ENCODE assay signal across 16 cellular contexts in genomic region chr5:95754545-95754944, GRCh38. TPM values are rescaled to one million over a fixed set of nuclear protein-coding genes. Genes with fewer than 3 reads are reported as not detected.
DNase-seq lines count a peak whose midpoint lies in the region; ATAC-seq, FAIRE-seq and TF ChIP-seq lines count a peak whose summit lies in the region.
"Had no signal": no experiment of that assay in that cellular context is flagged by ENCODE, and none has a peak within 500 bp of the region (broad histone marks: within the 10 kb centered on the region; RNA-seq: fewer than 3 reads in every experiment).

No MANE protein-coding gene starts in this region.

- H3K27ac Mint-ChIP-seq in natural killer cell: peak overlapping the region; percentile 65 to 74
- peak overlapping the region in 1 of 2 donors; percentile 77 for H3K27ac Mint-ChIP-seq in natural killer cell treated with Interleukin-12 subunit alpha and Interleukin-12 subunit beta and Interleukin-15 and Interleukin-18, amount 100 ng/mL, for 72 hours
- H3K27ac Mint-ChIP-seq in nephron progenitor cell: peak overlapping the region; percentile 41
- H3K27ac Mint-ChIP-seq: B cell had no signal

- in situ Hi-C loops in K562 (cut with MboI): no loop called here

- H2AFZ ChIP-seq in K562 (ENCODE audit: low read depth, low read length): no peak overlapping the region
- H2AFZ ChIP-seq: GM23248 had no signal

- H3K4me2 ChIP-seq in K562 (ENCODE audit: insufficient read depth, low read length): no peak overlapping the region

- CTCF ChIA-PET in K562 (lab: Yijun Ruan, JAX; ENCODE audit: low intra/inter-chr PET ratio): interaction anchor here (1.2 kb wide), 1 partner anchor 110 kb away, joined by 4 read pairs; no protein-coding TSS in a partner anchor

- no peak overlapping the region for H3K9ac ChIP-seq in K562 (ENCODE audit: insufficient read depth in 1 of 2, low read depth in 2 of 2, low read length in 2 of 2)
- H3K9ac ChIP-seq: GM23248 had no signal

- H3K4me3 ChIP-seq in K562 (no peak overlapping the region), small intestine (ENCODE audit: low read depth in 1 of 2, low read length in 2 of 2) (no peak overlapping the region)
- H3K4me3 ChIP-seq: GM12878, GM23248 had no signal

- TF ChIP-seq RAD21 in K562 (CRISPR knock-in tag; conservative IDR thresholded peaks at IDR 0.05 in 1 of 2, IDR thresholded peaks at IDR 0.05 in 1 of 2): no peak

- no peaks in the 10 kb centered on the region for H4K20me1 ChIP-seq in K562 (replicated peaks; ENCODE audit: control insufficient read depth, insufficient read depth, low read length)

- no TSS peak for BruUV-seq in K562 (replicated peaks; lab: Mats Ljungman, UMichigan)

- H3K9me3 ChIP-seq in K562 (replicated peaks; ENCODE audit: control insufficient read depth, insufficient read depth, low read depth, low read length) (no peaks in the 10 kb centered on the region), small intestine (ENCODE audit: control insufficient read depth, low read depth) (no peaks in the 10 kb centered on the region)

- H3K9me1 ChIP-seq in K562 (ENCODE audit: control insufficient read depth, insufficient read depth, low read length): no peaks in the 10 kb centered on the region

- no peak for TF ChIP-seq CTCF in natural killer cell (IDR thresholded peaks at IDR 0.05)
- TF ChIP-seq CTCF in K562 (IDR thresholded peaks at IDR 0.05 in 2 of 3, conservative IDR thresholded peaks at IDR 0.05 in 1 of 3; ENCODE audit: insufficient read depth in 2 of 3, low read depth in 1 of 3, low read length in 3 of 3): no peak
- no peak for TF ChIP-seq CTCF in nephron progenitor cell (IDR thresholded peaks at IDR 0.05)

- peaks cover 30% of the 10 kb centered on the region for H3K79me2 ChIP-seq in K562 (ENCODE audit: control insufficient read depth, insufficient read depth, low read length)

- H3K27me3 Mint-ChIP-seq in natural killer cell (ENCODE audit: low read depth in 2 of 2) (no peaks in the 10 kb centered on the region), nephron progenitor cell (ENCODE audit: low read depth, poor library complexity) (no peaks in the 10 kb centered on the region)
- no peaks in the 10 kb centered on the region for H3K27me3 Mint-ChIP-seq in natural killer cell treated with Interleukin-12 subunit alpha and Interleukin-12 subunit beta and Interleukin-15 and Interleukin-18, amount 100 ng/mL, for 72 hours
- H3K27me3 Mint-ChIP-seq: B cell; CD4-positive, alpha-beta memory T cell had no signal

- no peaks in the 10 kb centered on the region for H3K4me1 ChIP-seq in K562 (replicated peaks in 1 of 2; ENCODE audit: control insufficient read depth in 2 of 2, insufficient read depth in 2 of 2, low read length in 2 of 2)
- peaks cover 0 to 5% of the 10 kb centered on the region in 2 donors for H3K4me1 ChIP-seq in small intestine (ENCODE audit: control insufficient read depth in 2 of 2, insufficient read depth in 1 of 2, low read depth in 1 of 2, low read length in 1 of 2)

- no peak for TF ChIP-seq POLR2A in K562 (conservative IDR thresholded peaks at IDR 0.05)

- intact Hi-C loops in natural killer cell (cut with micrococcal nuclease): no loop called here
- intact Hi-C loops in K562 (cut with micrococcal nuclease): no loop called here

- H3K4me3 Mint-ChIP-seq in natural killer cell (no peak overlapping the region), nephron progenitor cell (no peak overlapping the region)
- H3K4me3 Mint-ChIP-seq in natural killer cell treated with Interleukin-12 subunit alpha and Interleukin-12 subunit beta and Interleukin-15 and Interleukin-18, amount 100 ng/mL, for 72 hours: no peak overlapping the region
- H3K4me3 Mint-ChIP-seq: B cell; CD4-positive, alpha-beta memory T cell had no signal

- FAIRE-seq in K562 (lab: Jason Lieb, UNC) (no peak), small intestine (lab: Jason Lieb, UNC) (no peak)
- FAIRE-seq: GM12878, GM18507, H54 had no signal

- H3K9me3 Mint-ChIP-seq in natural killer cell (no peaks in the 10 kb centered on the region), nephron progenitor cell (no peaks in the 10 kb centered on the region)
- no peaks in the 10 kb centered on the region for H3K9me3 Mint-ChIP-seq in natural killer cell treated with Interleukin-12 subunit alpha and Interleukin-12 subunit beta and Interleukin-15 and Interleukin-18, amount 100 ng/mL, for 72 hours
- H3K9me3 Mint-ChIP-seq: CD4-positive, alpha-beta memory T cell had no signal

- H3K27me3 ChIP-seq in K562 (ENCODE audit: control insufficient read depth in 2 of 2, insufficient read depth in 2 of 2, low read length in 2 of 2) (no peaks in the 10 kb centered on the region), small intestine (ENCODE audit: control insufficient read depth in 2 of 2, insufficient read depth in 2 of 2, low read length in 2 of 2) (no peaks in the 10 kb centered on the region)

- peaks cover 96% of the 10 kb centered on the region for H3K36me3 ChIP-seq in K562 (ENCODE audit: control insufficient read depth, insufficient read depth, low read length)
- peaks cover 0 to 4% of the 10 kb centered on the region in 2 donors for H3K36me3 ChIP-seq in small intestine (ENCODE audit: control insufficient read depth in 2 of 2, insufficient read depth in 2 of 2, low read length in 2 of 2)

- H3K4me1 Mint-ChIP-seq in natural killer cell (peaks cover 27 to 40% of the 10 kb centered on the region in 2 donors), nephron progenitor cell (peaks cover 16% of the 10 kb centered on the region)
- H3K4me1 Mint-ChIP-seq in natural killer cell treated with Interleukin-12 subunit alpha and Interleukin-12 subunit beta and Interleukin-15 and Interleukin-18, amount 100 ng/mL, for 72 hours (ENCODE audit: low read depth in 2 of 2): peaks cover 16 to 20% of the 10 kb centered on the region in 2 donors

- no peak for DNase-seq in natural killer cell
- no peak for DNase-seq in natural killer cell treated with Interleukin-12 subunit alpha and Interleukin-12 subunit beta and Interleukin-15 and Interleukin-18, amount 100 ng/mL, for 72 hours (ENCODE audit: low spot score)
- no peak for DNase-seq in K562 (ENCODE audit: extremely low read depth in 1 of 4, low spot score in 3 of 4)
- DNase-seq in nephron progenitor cell: no peak
- DNase-seq in T-helper 1 cell: no peak
- DNase-seq in NCI-H748 treated with DMSO at 0.1 percent for 48 hours (lab: John Stamatoyannopoulos, UW): no peak
- no peak for DNase-seq in NOMO-1 treated with dmso at 0.1 percent for 144 hours (lab: John Stamatoyannopoulos, UW; ENCODE audit: unreplicated experiment)
- DNase-seq in small intestine: no peak
- DNase-seq: CD4-positive, alpha-beta memory T cell; DMS79; GM23248 had no signal

- TF ChIP-seq EP300 in K562 (IDR thresholded peaks at IDR 0.05; ENCODE audit: low read length): no peak

- POLR2A ChIA-PET in K562 (lab: Yijun Ruan, JAX): interaction anchor here (0.7 to 1.3 kb wide), 3 partner anchors 9 to 95 kb away, joined by 3 to 4 read pairs (median 3); no protein-coding TSS in a partner anchor

- no peaks in the 10 kb centered on the region for H3K36me3 Mint-ChIP-seq in natural killer cell
- H3K36me3 Mint-ChIP-seq in natural killer cell treated with Interleukin-12 subunit alpha and Interleukin-12 subunit beta and Interleukin-15 and Interleukin-18, amount 100 ng/mL, for 72 hours: peaks cover 10% of the 10 kb centered on the region
- H3K36me3 Mint-ChIP-seq in nephron progenitor cell (ENCODE audit: low read depth): peaks cover 80% of the 10 kb centered on the region
- H3K36me3 Mint-ChIP-seq: CD4-positive, alpha-beta memory T cell had no signal

- ATAC-seq in natural killer cell: no peak
- ATAC-seq in natural killer cell treated with Interleukin-12 subunit alpha and Interleukin-12 subunit beta and Interleukin-15 and Interleukin-18, amount 100 ng/mL, for 72 hours: no peak
- peak; percentile 7 for ATAC-seq in K562
- ATAC-seq: GM12878, HCT116 had no signal

- H3K27ac ChIP-seq in K562 (ENCODE audit: extremely low read depth, low read depth, low read length) (no peak overlapping the region), small intestine (ENCODE audit: low read depth in 1 of 2, low read length in 1 of 2) (no peak overlapping the region)
- H3K27ac ChIP-seq: GM23248 had no signal

- 96% methylated on average over 2 of the region's 2 CpGs for WGBS in K562 (ENCODE audit: insufficient coverage, low coverage, missing lambda C conversion rate)
- WGBS in small intestine, 3 donors: 54 to 81% (median 81%) methylated on average over 2 of the region's 2 CpGs

TF ChIP-seq in K562, 482 proteins besides CTCF, POLR2A, EP300 and RAD21 (continues in another document):
- TF ChIP-seq FUS (optimal IDR thresholded peaks at IDR 0.05; ENCODE audit: low read depth, low read length): no peak
- no peak for TF ChIP-seq ZNF41 (CRISPR knock-in tag; conservative IDR thresholded peaks at IDR 0.05)

RNA-seq across cellular contexts. Expression of gene RHOBTB3, which starts 23.4 kb away (rescaled TPM):
- total RNA-seq in natural killer cell (10 to 100 TPM; 46.5 to 55.1 (median 46.5) TPM), K562 (2014; rRNA removed) (107 and 112 TPM in 2 replicates), K562 (2014; rRNA removed; fragmentation: Illumina TruSeq; extraction: Trizol) (142 and 164 TPM in 2 replicates), K562 (2015; rRNA removed; fragmentation: Illumina TruSeq; extraction: Trizol) (133 and 143 TPM in 2 replicates), K562 (2021) (124 and 142 TPM in 2 replicates)
- 10 to 100 TPM; 14.7 to 17.4 TPM for total RNA-seq in natural killer cell treated with Interleukin-12 subunit alpha and Interleukin-12 subunit beta and Interleukin-15 and Interleukin-18, amount 100 ng/mL, for 72 hours
- 221 and 302 TPM in 2 replicates for total RNA-seq in K562 (2011; cell fraction: chromatin; rRNA removed; ENCODE audit: low replicate concordance)
- 117 and 137 TPM in 2 replicates for total RNA-seq in K562 (2011; cell fraction: nucleolus; rRNA removed)
- total RNA-seq in K562 (2011; cell fraction: nucleoplasm; rRNA removed): 147 and 234 TPM in 2 replicates
- polyA plus RNA-seq in K562 (2011; rRNA removed) (128 and 166 TPM in 2 replicates), K562 (2014; fragmentation: Illumina TruSeq; extraction: Trizol) (111 and 115 TPM in 2 replicates), K562 (2014; fragmentation: Nextera tagmentation; extraction: Ambion mirVana) (10 to 100 TPM; 39.7 to 53.0 TPM), K562 (2014; rRNA removed) (78.4 and 81.2 TPM in 2 replicates), small intestine (10 to 100 TPM in 1 of 3 donors, 1 to 10 TPM in 2; 5.8 to 16.2 (median 8.1) TPM)
- 180 and 257 TPM in 2 replicates for polyA plus RNA-seq in K562 (2011; cell fraction: cytosol; rRNA removed)
- polyA plus RNA-seq in K562 (2011; cell fraction: nucleus; rRNA removed): 207 and 234 TPM in 2 replicates
- 73.9 and 97.8 TPM in 2 replicates for polyA plus RNA-seq in K562 (2012)
- polyA minus RNA-seq in K562 (2011; rRNA and poly(A)+ RNA removed): 373 and 438 TPM in 2 replicates
- polyA minus RNA-seq in K562 (2011; cell fraction: cytosol; rRNA and poly(A)+ RNA removed): 200 and 263 TPM in 2 replicates
- polyA minus RNA-seq in K562 (2011; cell fraction: nucleus; rRNA and poly(A)+ RNA removed): 246 and 302 TPM in 2 replicates
